In the genomic region with DNA sequence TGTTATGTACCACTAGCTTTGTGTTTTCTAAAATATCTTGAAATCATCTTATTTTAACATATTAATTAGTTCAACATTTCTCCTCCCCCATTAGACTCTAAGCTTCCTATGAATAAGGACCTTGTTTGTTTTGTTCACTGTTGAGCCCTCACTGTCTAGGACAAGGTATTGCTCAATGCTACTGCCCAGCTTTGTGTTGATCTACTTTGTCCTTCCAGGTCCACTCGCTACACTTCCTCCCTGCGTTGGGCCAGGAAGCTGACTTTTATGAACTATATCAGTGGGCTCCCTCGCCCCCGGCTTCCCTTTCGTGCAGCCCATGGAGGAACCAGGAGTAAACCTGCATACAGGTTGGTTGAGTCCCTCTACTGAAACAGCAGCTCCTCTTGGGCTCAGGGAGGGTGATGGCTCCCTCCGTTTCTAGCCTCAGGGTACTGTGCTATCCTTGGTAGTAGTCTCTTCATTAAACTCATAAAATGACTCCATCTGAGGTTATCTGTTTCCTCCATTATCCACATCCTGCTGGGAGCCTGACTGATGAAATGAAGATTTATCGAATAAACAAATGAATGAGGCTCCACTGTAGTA, we compare ENCODE assay signal across 1 cellular context.
A peak's percentile ranks its signal among the peaks of the same experiment; 100 is the strongest.
TF ChIP-seq lines count a peak whose summit lies in the region.

No MANE protein-coding gene starts in this region.

TF ChIP-seq in HepG2, 621 proteins besides CTCF, POLR2A, EP300 and RAD21 (continued from another document and continues in another):
- TF ChIP-seq, protein P1, sequence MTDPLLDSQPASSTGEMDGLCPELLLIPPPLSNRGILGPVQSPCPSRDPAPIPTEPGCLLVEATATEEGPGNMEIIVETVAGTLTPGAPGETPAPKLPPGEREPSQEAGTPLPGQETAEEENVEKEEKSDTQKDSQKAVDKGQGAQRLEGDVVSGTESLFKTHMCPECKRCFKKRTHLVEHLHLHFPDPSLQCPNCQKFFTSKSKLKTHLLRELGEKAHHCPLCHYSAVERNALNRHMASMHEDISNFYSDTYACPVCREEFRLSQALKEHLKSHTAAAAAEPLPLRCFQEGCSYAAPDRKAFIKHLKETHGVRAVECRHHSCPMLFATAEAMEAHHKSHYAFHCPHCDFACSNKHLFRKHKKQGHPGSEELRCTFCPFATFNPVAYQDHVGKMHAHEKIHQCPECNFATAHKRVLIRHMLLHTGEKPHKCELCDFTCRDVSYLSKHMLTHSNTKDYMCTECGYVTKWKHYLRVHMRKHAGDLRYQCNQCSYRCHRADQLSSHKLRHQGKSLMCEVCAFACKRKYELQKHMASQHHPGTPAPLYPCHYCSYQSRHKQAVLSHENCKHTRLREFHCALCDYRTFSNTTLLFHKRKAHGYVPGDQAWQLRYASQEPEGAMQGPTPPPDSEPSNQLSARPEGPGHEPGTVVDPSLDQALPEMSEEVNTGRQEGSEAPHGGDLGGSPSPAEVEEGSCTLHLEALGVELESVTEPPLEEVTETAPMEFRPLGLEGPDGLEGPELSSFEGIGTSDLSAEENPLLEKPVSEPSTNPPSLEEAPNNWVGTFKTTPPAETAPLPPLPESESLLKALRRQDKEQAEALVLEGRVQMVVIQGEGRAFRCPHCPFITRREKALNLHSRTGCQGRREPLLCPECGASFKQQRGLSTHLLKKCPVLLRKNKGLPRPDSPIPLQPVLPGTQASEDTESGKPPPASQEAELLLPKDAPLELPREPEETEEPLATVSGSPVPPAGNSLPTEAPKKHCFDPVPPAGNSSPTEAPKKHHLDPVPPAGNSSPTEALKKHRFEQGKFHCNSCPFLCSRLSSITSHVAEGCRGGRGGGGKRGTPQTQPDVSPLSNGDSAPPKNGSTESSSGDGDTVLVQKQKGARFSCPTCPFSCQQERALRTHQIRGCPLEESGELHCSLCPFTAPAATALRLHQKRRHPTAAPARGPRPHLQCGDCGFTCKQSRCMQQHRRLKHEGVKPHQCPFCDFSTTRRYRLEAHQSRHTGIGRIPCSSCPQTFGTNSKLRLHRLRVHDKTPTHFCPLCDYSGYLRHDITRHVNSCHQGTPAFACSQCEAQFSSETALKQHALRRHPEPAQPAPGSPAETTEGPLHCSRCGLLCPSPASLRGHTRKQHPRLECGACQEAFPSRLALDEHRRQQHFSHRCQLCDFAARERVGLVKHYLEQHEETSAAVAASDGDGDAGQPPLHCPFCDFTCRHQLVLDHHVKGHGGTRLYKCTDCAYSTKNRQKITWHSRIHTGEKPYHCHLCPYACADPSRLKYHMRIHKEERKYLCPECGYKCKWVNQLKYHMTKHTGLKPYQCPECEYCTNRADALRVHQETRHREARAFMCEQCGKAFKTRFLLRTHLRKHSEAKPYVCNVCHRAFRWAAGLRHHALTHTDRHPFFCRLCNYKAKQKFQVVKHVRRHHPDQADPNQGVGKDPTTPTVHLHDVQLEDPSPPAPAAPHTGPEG (CRISPR knock-in tag; IDR thresholded peaks at IDR 0.05): no peak
- TF ChIP-seq, protein P2, sequence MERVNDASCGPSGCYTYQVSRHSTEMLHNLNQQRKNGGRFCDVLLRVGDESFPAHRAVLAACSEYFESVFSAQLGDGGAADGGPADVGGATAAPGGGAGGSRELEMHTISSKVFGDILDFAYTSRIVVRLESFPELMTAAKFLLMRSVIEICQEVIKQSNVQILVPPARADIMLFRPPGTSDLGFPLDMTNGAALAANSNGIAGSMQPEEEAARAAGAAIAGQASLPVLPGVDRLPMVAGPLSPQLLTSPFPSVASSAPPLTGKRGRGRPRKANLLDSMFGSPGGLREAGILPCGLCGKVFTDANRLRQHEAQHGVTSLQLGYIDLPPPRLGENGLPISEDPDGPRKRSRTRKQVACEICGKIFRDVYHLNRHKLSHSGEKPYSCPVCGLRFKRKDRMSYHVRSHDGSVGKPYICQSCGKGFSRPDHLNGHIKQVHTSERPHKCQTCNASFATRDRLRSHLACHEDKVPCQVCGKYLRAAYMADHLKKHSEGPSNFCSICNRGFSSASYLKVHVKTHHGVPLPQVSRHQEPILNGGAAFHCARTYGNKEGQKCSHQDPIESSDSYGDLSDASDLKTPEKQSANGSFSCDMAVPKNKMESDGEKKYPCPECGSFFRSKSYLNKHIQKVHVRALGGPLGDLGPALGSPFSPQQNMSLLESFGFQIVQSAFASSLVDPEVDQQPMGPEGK (CRISPR knock-in tag; IDR thresholded peaks at IDR 0.05): no peak
- TF ChIP-seq CREM (IDR thresholded peaks at IDR 0.05) (no peak), CREM (CRISPR knock-in tag; IDR thresholded peaks at IDR 0.05) (no peak), BHLHE40 (IDR thresholded peaks at IDR 0.05; ENCODE audit: low read length) (no peak), MIXL1 (CRISPR knock-in tag; IDR thresholded peaks at IDR 0.05) (no peak), ZFP37 (CRISPR knock-in tag; IDR thresholded peaks at IDR 0.05; ENCODE audit: borderline replicate concordance) (no peak), REXO4 (CRISPR knock-in tag; IDR thresholded peaks at IDR 0.05; ENCODE audit: borderline replicate concordance) (no peak), KDM5B (CRISPR knock-in tag; IDR thresholded peaks at IDR 0.05; ENCODE audit: borderline replicate concordance) (no peak), SALL1 (CRISPR knock-in tag; IDR thresholded peaks at IDR 0.05) (peak; percentile 38), ZMYM2 (CRISPR knock-in tag; IDR thresholded peaks at IDR 0.05) (no peak), ZNF629 (CRISPR knock-in tag; conservative IDR thresholded peaks at IDR 0.05) (no peak), ZFY (CRISPR knock-in tag; IDR thresholded peaks at IDR 0.05) (no peak), NR2F1 (CRISPR knock-in tag; IDR thresholded peaks at IDR 0.05) (no peak), ZNF674 (CRISPR knock-in tag; IDR thresholded peaks at IDR 0.05; ENCODE audit: low read depth) (no peak), KAT8 (CRISPR knock-in tag; IDR thresholded peaks at IDR 0.05) (0 out of 2 replicates have a peak, but pooled peaks have one; percentile 36), YY1 (IDR thresholded peaks at IDR 0.05; ENCODE audit: insufficient read depth, insufficient replicate concordance, low read depth, low read length) (no peak), ZNF326 (CRISPR knock-in tag; IDR thresholded peaks at IDR 0.05; ENCODE audit: borderline replicate concordance) (no peak), GZF1 (CRISPR knock-in tag; IDR thresholded peaks at IDR 0.05) (no peak), ZNF30 (CRISPR knock-in tag; IDR thresholded peaks at IDR 0.05) (no peak), ZNF101 (CRISPR knock-in tag; IDR thresholded peaks at IDR 0.05; ENCODE audit: borderline replicate concordance, low read depth) (no peak), SRF (IDR thresholded peaks at IDR 0.05; ENCODE audit: low read depth, low read length) (no peak), SP2 (CRISPR knock-in tag; IDR thresholded peaks at IDR 0.05) (no peak), KDM6A (CRISPR knock-in tag; IDR thresholded peaks at IDR 0.05; ENCODE audit: low read depth) (no peak), ZNF138 (CRISPR knock-in tag; IDR thresholded peaks at IDR 0.05; ENCODE audit: low read depth) (no peak)
- TF ChIP-seq, protein P3, sequence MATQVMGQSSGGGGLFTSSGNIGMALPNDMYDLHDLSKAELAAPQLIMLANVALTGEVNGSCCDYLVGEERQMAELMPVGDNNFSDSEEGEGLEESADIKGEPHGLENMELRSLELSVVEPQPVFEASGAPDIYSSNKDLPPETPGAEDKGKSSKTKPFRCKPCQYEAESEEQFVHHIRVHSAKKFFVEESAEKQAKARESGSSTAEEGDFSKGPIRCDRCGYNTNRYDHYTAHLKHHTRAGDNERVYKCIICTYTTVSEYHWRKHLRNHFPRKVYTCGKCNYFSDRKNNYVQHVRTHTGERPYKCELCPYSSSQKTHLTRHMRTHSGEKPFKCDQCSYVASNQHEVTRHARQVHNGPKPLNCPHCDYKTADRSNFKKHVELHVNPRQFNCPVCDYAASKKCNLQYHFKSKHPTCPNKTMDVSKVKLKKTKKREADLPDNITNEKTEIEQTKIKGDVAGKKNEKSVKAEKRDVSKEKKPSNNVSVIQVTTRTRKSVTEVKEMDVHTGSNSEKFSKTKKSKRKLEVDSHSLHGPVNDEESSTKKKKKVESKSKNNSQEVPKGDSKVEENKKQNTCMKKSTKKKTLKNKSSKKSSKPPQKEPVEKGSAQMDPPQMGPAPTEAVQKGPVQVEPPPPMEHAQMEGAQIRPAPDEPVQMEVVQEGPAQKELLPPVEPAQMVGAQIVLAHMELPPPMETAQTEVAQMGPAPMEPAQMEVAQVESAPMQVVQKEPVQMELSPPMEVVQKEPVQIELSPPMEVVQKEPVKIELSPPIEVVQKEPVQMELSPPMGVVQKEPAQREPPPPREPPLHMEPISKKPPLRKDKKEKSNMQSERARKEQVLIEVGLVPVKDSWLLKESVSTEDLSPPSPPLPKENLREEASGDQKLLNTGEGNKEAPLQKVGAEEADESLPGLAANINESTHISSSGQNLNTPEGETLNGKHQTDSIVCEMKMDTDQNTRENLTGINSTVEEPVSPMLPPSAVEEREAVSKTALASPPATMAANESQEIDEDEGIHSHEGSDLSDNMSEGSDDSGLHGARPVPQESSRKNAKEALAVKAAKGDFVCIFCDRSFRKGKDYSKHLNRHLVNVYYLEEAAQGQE (IDR thresholded peaks at IDR 0.05; ENCODE audit: borderline replicate concordance in 1 of 2, low read depth in 1 of 2, low read length in 2 of 2): no peak
- TF ChIP-seq, protein P4, sequence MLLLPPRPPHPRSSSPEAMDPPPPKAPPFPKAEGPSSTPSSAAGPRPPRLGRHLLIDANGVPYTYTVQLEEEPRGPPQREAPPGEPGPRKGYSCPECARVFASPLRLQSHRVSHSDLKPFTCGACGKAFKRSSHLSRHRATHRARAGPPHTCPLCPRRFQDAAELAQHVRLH (CRISPR knock-in tag; IDR thresholded peaks at IDR 0.05; ENCODE audit: borderline replicate concordance, low read depth): no peak
- TF ChIP-seq, protein P5, sequence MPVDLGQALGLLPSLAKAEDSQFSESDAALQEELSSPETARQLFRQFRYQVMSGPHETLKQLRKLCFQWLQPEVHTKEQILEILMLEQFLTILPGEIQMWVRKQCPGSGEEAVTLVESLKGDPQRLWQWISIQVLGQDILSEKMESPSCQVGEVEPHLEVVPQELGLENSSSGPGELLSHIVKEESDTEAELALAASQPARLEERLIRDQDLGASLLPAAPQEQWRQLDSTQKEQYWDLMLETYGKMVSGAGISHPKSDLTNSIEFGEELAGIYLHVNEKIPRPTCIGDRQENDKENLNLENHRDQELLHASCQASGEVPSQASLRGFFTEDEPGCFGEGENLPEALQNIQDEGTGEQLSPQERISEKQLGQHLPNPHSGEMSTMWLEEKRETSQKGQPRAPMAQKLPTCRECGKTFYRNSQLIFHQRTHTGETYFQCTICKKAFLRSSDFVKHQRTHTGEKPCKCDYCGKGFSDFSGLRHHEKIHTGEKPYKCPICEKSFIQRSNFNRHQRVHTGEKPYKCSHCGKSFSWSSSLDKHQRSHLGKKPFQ (CRISPR knock-in tag; IDR thresholded peaks at IDR 0.05; ENCODE audit: insufficient replicate concordance): no peak
- TF ChIP-seq, protein P6, sequence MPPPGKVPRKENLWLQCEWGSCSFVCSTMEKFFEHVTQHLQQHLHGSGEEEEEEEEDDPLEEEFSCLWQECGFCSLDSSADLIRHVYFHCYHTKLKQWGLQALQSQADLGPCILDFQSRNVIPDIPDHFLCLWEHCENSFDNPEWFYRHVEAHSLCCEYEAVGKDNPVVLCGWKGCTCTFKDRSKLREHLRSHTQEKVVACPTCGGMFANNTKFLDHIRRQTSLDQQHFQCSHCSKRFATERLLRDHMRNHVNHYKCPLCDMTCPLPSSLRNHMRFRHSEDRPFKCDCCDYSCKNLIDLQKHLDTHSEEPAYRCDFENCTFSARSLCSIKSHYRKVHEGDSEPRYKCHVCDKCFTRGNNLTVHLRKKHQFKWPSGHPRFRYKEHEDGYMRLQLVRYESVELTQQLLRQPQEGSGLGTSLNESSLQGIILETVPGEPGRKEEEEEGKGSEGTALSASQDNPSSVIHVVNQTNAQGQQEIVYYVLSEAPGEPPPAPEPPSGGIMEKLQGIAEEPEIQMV (CRISPR knock-in tag; IDR thresholded peaks at IDR 0.05; ENCODE audit: low read depth): no peak
- TF ChIP-seq, protein P7, sequence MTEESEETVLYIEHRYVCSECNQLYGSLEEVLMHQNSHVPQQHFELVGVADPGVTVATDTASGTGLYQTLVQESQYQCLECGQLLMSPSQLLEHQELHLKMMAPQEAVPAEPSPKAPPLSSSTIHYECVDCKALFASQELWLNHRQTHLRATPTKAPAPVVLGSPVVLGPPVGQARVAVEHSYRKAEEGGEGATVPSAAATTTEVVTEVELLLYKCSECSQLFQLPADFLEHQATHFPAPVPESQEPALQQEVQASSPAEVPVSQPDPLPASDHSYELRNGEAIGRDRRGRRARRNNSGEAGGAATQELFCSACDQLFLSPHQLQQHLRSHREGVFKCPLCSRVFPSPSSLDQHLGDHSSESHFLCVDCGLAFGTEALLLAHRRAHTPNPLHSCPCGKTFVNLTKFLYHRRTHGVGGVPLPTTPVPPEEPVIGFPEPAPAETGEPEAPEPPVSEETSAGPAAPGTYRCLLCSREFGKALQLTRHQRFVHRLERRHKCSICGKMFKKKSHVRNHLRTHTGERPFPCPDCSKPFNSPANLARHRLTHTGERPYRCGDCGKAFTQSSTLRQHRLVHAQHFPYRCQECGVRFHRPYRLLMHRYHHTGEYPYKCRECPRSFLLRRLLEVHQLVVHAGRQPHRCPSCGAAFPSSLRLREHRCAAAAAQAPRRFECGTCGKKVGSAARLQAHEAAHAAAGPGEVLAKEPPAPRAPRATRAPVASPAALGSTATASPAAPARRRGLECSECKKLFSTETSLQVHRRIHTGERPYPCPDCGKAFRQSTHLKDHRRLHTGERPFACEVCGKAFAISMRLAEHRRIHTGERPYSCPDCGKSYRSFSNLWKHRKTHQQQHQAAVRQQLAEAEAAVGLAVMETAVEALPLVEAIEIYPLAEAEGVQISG (CRISPR knock-in tag; IDR thresholded peaks at IDR 0.05): 0 out of 2 replicates have a peak, but pooled peaks have one; percentile 21
- TF ChIP-seq, protein P8, sequence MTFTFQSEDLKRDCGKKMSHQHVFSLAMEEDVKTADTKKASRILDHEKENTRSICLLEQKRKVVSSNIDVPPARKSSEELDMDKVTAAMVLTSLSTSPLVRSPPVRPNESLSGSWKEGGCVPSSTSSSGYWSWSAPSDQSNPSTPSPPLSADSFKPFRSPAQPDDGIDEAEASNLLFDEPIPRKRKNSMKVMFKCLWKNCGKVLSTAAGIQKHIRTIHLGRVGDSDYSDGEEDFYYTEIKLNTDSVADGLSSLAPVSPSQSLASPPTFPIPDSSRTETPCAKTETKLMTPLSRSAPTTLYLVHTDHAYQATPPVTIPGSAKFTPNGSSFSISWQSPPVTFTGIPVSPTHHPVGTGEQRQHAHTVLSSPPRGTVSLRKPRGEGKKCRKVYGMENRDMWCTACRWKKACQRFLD (CRISPR knock-in tag; IDR thresholded peaks at IDR 0.05; ENCODE audit: borderline replicate concordance): no peak
- TF ChIP-seq, protein P9, sequence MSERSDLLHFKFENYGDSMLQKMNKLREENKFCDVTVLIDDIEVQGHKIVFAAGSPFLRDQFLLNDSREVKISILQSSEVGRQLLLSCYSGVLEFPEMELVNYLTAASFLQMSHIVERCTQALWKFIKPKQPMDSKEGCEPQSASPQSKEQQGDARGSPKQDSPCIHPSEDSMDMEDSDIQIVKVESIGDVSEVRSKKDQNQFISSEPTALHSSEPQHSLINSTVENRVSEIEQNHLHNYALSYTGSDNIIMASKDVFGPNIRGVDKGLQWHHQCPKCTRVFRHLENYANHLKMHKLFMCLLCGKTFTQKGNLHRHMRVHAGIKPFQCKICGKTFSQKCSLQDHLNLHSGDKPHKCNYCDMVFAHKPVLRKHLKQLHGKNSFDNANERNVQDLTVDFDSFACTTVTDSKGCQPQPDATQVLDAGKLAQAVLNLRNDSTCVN (CRISPR knock-in tag; IDR thresholded peaks at IDR 0.05; ENCODE audit: borderline replicate concordance): no peak
- TF ChIP-seq, protein P10, sequence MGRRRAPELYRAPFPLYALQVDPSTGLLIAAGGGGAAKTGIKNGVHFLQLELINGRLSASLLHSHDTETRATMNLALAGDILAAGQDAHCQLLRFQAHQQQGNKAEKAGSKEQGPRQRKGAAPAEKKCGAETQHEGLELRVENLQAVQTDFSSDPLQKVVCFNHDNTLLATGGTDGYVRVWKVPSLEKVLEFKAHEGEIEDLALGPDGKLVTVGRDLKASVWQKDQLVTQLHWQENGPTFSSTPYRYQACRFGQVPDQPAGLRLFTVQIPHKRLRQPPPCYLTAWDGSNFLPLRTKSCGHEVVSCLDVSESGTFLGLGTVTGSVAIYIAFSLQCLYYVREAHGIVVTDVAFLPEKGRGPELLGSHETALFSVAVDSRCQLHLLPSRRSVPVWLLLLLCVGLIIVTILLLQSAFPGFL (CRISPR knock-in tag; IDR thresholded peaks at IDR 0.05): no peak
